1 cellular context compared by ENCODE assay signal in the genomic region with DNA sequence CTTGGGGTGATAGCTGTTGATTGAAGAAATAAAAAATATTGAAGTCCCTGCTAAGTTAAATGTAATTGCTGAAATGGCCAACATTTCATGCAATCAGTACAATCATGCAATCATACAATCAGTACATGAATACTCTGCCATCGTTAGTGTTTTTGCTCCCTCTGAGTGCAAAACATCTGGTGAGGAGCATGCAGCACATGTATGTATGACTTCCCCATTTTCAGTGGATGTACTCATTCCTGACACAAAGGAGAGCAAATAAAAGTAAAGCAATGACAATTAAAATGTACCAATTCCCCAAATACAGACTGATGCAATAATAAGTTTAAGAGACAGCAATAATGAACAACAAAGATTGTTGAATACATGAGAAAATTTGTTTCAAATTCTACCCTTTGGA.
TF ChIP-seq lines count a peak whose summit lies in the region.

No MANE protein-coding gene starts in this region.

TF ChIP-seq in IMR-90, 13 proteins besides CTCF, POLR2A, EP300 and RAD21:
- no peak for TF ChIP-seq MXI1 (IDR thresholded peaks at IDR 0.05; ENCODE audit: borderline replicate concordance, low read depth, low read length)
- no peak for TF ChIP-seq USF2 (IDR thresholded peaks at IDR 0.05; ENCODE audit: low read depth, low read length)
- TF ChIP-seq FOS (IDR thresholded peaks at IDR 0.05; ENCODE audit: low read depth, low read length): no peak
- no peak for TF ChIP-seq CHD1 (IDR thresholded peaks at IDR 0.05; ENCODE audit: low read depth, low read length)
- TF ChIP-seq RCOR1 (IDR thresholded peaks at IDR 0.05; ENCODE audit: insufficient replicate concordance, low read length): no peak
- TF ChIP-seq CEBPB (IDR thresholded peaks at IDR 0.05; ENCODE audit: low read depth, low read length): no peak
- TF ChIP-seq MAFK (IDR thresholded peaks at IDR 0.05; ENCODE audit: low read depth, low read length): no peak
- TF ChIP-seq NFE2L2 (IDR thresholded peaks at IDR 0.05; ENCODE audit: low read depth, low read length): no peak
- TF ChIP-seq BHLHE40 (IDR thresholded peaks at IDR 0.05; ENCODE audit: low read depth, low read length): no peak
- no peak for TF ChIP-seq SMC3 (IDR thresholded peaks at IDR 0.05; ENCODE audit: low read depth, low read length)
- TF ChIP-seq MAZ (IDR thresholded peaks at IDR 0.05; ENCODE audit: borderline replicate concordance, low read depth, low read length): no peak
